Comparison of ENCODE assay signal across 25 cellular contexts in genomic region chrX:625137-625691, GRCh38. TPM values are rescaled to one million over a fixed set of nuclear protein-coding genes. Genes with fewer than 3 reads are reported as not detected.
"Had no signal": no experiment of that assay in that cellular context is flagged by ENCODE, and none has a peak within 500 bp of the region (broad histone marks: within the 10 kb centered on the region; RNA-seq: fewer than 3 reads in every experiment).

No MANE protein-coding gene starts in this region.

- H3K36me3 ChIP-seq: brain microvascular endothelial cell, colonic mucosa, gastrocnemius medialis, heart left ventricle, right lobe of liver had no signal

- H3K4me3 ChIP-seq: colonic mucosa, gastrocnemius medialis, right lobe of liver had no signal

- DNase-seq: activated CD4-positive, alpha-beta memory T cell treated with anti-CD3 and anti-CD28 coated beads, Interleukin-2, amount 10 ng/mL, durations not matched to agents 7 days and 5 days; activated CD4-positive, alpha-beta T cell treated with anti-CD3 and anti-CD28 coated beads for 48 hours; activated CD4-positive, CD25-positive, alpha-beta regulatory T cell; activated naive CD4-positive, alpha-beta T cell; activated naive CD8-positive, alpha-beta T cell treated with anti-CD3 and anti-CD28 coated beads, Interleukin-2, amount 50 U/mL, for 24 hours; activated T-cell treated with anti-CD3 and anti-CD28 coated beads, Interleukin-2, amount 50 U/mL, for 1 hour; anterior cingulate cortex; brain microvascular endothelial cell; colonic mucosa; erythroblast; gastrocnemius medialis; heart left ventricle; kidney glomerular epithelial cell; mesendoderm; naive thymus-derived CD8-positive, alpha-beta T cell; right lobe of liver; small intestine; stimulated activated CD4-positive, alpha-beta T cell treated with anti-CD3 and anti-CD28 coated beads, Interleukin-15, amount 100 ng/mL, for 24 hours; stimulated activated CD4-positive, alpha-beta T cell treated with anti-CD3 and anti-CD28 coated beads, Interleukin-2, amount 100 ng/mL, for 48 hours; stimulated activated naive CD8-positive, alpha-beta T cell treated with anti-CD3 and anti-CD28 coated beads, Interleukin-15, amount 100 ng/mL, for 72 hours; T-helper 9 cell; trophoblast cell had no signal

- ATAC-seq: activated naive CD8-positive, alpha-beta T cell treated with anti-CD3 and anti-CD28 coated beads, Interleukin-2, amount 50 U/mL, for 24 hours; activated T-helper 17 cell treated with anti-CD3 and anti-CD28 coated beads, Interleukin-2, amount 50 U/mL, for 72 hours; gastrocnemius medialis; heart left ventricle; naive thymus-derived CD8-positive, alpha-beta T cell; right lobe of liver; stimulated activated naive CD8-positive, alpha-beta T cell treated with anti-CD3 and anti-CD28 coated beads, Interleukin-15, amount 100 ng/mL, for 72 hours had no signal

- H3K27ac Mint-ChIP-seq: activated CD4-positive, alpha-beta memory T cell treated with anti-CD3 and anti-CD28 coated beads, Interleukin-2, amount 10 ng/mL, durations not matched to agents 7 days and 5 days; activated naive CD8-positive, alpha-beta T cell treated with anti-CD3 and anti-CD28 coated beads, Interleukin-2, amount 50 U/mL, for 24 hours; activated T-helper 17 cell treated with anti-CD3 and anti-CD28 coated beads, Interleukin-2, amount 50 U/mL, for 72 hours; naive thymus-derived CD8-positive, alpha-beta T cell; stimulated activated naive CD8-positive, alpha-beta T cell treated with anti-CD3 and anti-CD28 coated beads, Interleukin-15, amount 100 ng/mL, for 72 hours had no signal

- H3K4me3 Mint-ChIP-seq: activated CD4-positive, alpha-beta memory T cell treated with anti-CD3 and anti-CD28 coated beads, Interleukin-2, amount 10 ng/mL, durations not matched to agents 7 days and 5 days; activated naive CD8-positive, alpha-beta T cell treated with anti-CD3 and anti-CD28 coated beads, Interleukin-2, amount 50 U/mL, for 24 hours; activated T-helper 17 cell treated with anti-CD3 and anti-CD28 coated beads, Interleukin-2, amount 50 U/mL, for 72 hours; central memory CD8-positive, alpha-beta T cell had no signal

RNA-seq across cellular contexts. Expression of gene SHOX, which starts 5.4 kb away (rescaled TPM):
- total RNA-seq: activated CD4-positive, alpha-beta memory T cell treated with anti-CD3 and anti-CD28 coated beads, Interleukin-2, amount 10 ng/mL, durations not matched to agents 7 days and 5 days; activated T-helper 17 cell treated with anti-CD3 and anti-CD28 coated beads, Interleukin-2, amount 50 U/mL, for 72 hours; heart left ventricle; liver; naive thymus-derived CD8-positive, alpha-beta T cell; right lobe of liver had no signal
- polyA plus RNA-seq: heart left ventricle; liver; naive thymus-derived CD8-positive, alpha-beta T cell had no signal
